Comparison of ENCODE assay signal across 11 cellular contexts in genomic region chrX:11666180-11666579, GRCh38. TPM values are rescaled to one million over a fixed set of nuclear protein-coding genes. Genes with fewer than 3 reads are reported as not detected.
A peak's percentile ranks its signal among the peaks of the same experiment; 100 is the strongest.
DNase-seq lines count a peak whose midpoint lies in the region; ATAC-seq and TF ChIP-seq lines count a peak whose summit lies in the region.
"Had no signal": no experiment of that assay in that cellular context is flagged by ENCODE, and none has a peak within 500 bp of the region (broad histone marks: within the 10 kb centered on the region; RNA-seq: fewer than 3 reads in every experiment).

No MANE protein-coding gene starts in this region.

- no peak for TF ChIP-seq CTCF in brain microvascular endothelial cell (IDR thresholded peaks at IDR 0.05; ENCODE audit: low read depth, low read length, missing control alignments)
- TF ChIP-seq CTCF in right lobe of liver (IDR thresholded peaks at IDR 0.05) = no peak
- TF ChIP-seq CTCF in upper lobe of right lung (IDR thresholded peaks at IDR 0.05) = no peak

- H3K9me3 Mint-ChIP-seq in activated naive CD4-positive, alpha-beta T cell treated with anti-CD3 and anti-CD28 coated beads, Interleukin-2, amount 50 U/mL, for 24 hours = no peaks in the 10 kb centered on the region
- H3K9me3 Mint-ChIP-seq: CD4-positive, alpha-beta T cell had no signal

- H3K4me3 Mint-ChIP-seq in activated naive CD4-positive, alpha-beta T cell treated with anti-CD3 and anti-CD28 coated beads, Interleukin-2, amount 50 U/mL, for 24 hours = peak overlapping the region; percentile 26
- H3K4me3 Mint-ChIP-seq: CD4-positive, alpha-beta T cell had no signal

- ATAC-seq in right lobe of liver (no peak), upper lobe of right lung (no peak), HG03460 (IDR thresholded peaks at IDR 0.05; ENCODE audit: unreplicated experiment) (no peak), HG02798 (IDR thresholded peaks at IDR 0.05; ENCODE audit: poor library complexity, unreplicated experiment) (no peak)

- H3K4me3 ChIP-seq in brain microvascular endothelial cell (ENCODE audit: low read depth, low read length) (peak overlapping the region; percentile 57), right lobe of liver (no peak overlapping the region), upper lobe of right lung (peak overlapping the region; percentile 46)
- H3K4me3 ChIP-seq: mucosa of descending colon had no signal

- intact Hi-C loops in right lobe of liver (cut with DNase I) (no loop called here), upper lobe of right lung (cut with DNase I) (no loop called here)

- H3K27me3 Mint-ChIP-seq in activated naive CD4-positive, alpha-beta T cell treated with anti-CD3 and anti-CD28 coated beads, Interleukin-2, amount 50 U/mL, for 24 hours = peaks cover 21% of the 10 kb centered on the region

- H3K9me3 ChIP-seq in right lobe of liver (no peaks in the 10 kb centered on the region), upper lobe of right lung (no peaks in the 10 kb centered on the region)
- H3K9me3 ChIP-seq: mucosa of descending colon had no signal

- in situ Hi-C loops in brain microvascular endothelial cell (cut with HindIII; ENCODE audit: low pct_ligation_motif_present, low sequenced_read_pairs) = no loop called here

- no peak overlapping the region for H3K27ac ChIP-seq in brain microvascular endothelial cell
- no peak overlapping the region for H3K27ac ChIP-seq in right lobe of liver
- H3K27ac ChIP-seq in upper lobe of right lung = no peak overlapping the region

- H3K4me1 ChIP-seq in right lobe of liver (peaks cover 0 to 7% (median 0%) of the 10 kb centered on the region in 4 donors), upper lobe of right lung (no peaks in the 10 kb centered on the region)

- no peak overlapping the region for H3K27ac Mint-ChIP-seq in activated naive CD4-positive, alpha-beta T cell treated with anti-CD3 and anti-CD28 coated beads, Interleukin-2, amount 50 U/mL, for 24 hours
- H3K27ac Mint-ChIP-seq: CD4-positive, alpha-beta T cell had no signal

- H3K36me3 ChIP-seq in brain microvascular endothelial cell (replicated peaks) = no peaks in the 10 kb centered on the region
- H3K36me3 ChIP-seq in right lobe of liver = no peaks in the 10 kb centered on the region
- H3K36me3 ChIP-seq in upper lobe of right lung = no peaks in the 10 kb centered on the region

- no peak for DNase-seq in activated naive CD4-positive, alpha-beta T cell (lab: John Stamatoyannopoulos, UW)
- DNase-seq in brain microvascular endothelial cell (no peak), right lobe of liver (peak in 2 of 3 donors; percentile 14 to 37), upper lobe of right lung (no peak)
- DNase-seq in activated CD8-positive, alpha-beta memory T cell treated with anti-CD3 and anti-CD28 coated beads, Interleukin-2, amount 50 U/mL, for 48 hours = no peak
- DNase-seq: CD4-positive, alpha-beta T cell had no signal

- H3K36me3 Mint-ChIP-seq in activated naive CD4-positive, alpha-beta T cell treated with anti-CD3 and anti-CD28 coated beads, Interleukin-2, amount 50 U/mL, for 24 hours = no peaks in the 10 kb centered on the region

- H3K27me3 ChIP-seq in brain microvascular endothelial cell (replicated peaks) = no peaks in the 10 kb centered on the region
- peaks cover 0 to 13% of the 10 kb centered on the region in 2 donors for H3K27me3 ChIP-seq in right lobe of liver
- no peaks in the 10 kb centered on the region for H3K27me3 ChIP-seq in upper lobe of right lung

- peaks cover 11% of the 10 kb centered on the region for H3K4me1 Mint-ChIP-seq in activated naive CD4-positive, alpha-beta T cell treated with anti-CD3 and anti-CD28 coated beads, Interleukin-2, amount 50 U/mL, for 24 hours

- whole genome bisulfite sequencing in right lobe of liver (ENCODE audit: insufficient coverage, low coverage, low lambda C conversion rate, missing lambda C conversion rate) = 13% methylated on average over 23 of the region's 24 CpGs

- TF ChIP-seq POLR2A in right lobe of liver (IDR thresholded peaks at IDR 0.05) = no peak

RNA-seq across cellular contexts. Expression of gene ARHGAP6, which starts 0.5 kb away (rescaled TPM):
- total RNA-seq in right lobe of liver (1 to 10 TPM in 1 of 6 experiments, under 1 TPM in 5; 0.38 to 1.2 (median 0.78) TPM), upper lobe of right lung (17.1 TPM)
- total RNA-seq: CD4-positive, alpha-beta T cell; T-helper 1 cell treated with Interleukin-12 subunit alpha and Interleukin-12 subunit beta and Interleukin-4 antibody, amounts not matched to agents 30 ng/mL and 1 ng/mL, for 36 hours had no signal

Comparison
In these comparisons a context has a peak if more than half of its experiments do, and no peak if none do; other contexts are left out.
1. DNase-seq: peak in right lobe of liver (2 of 3); none in activated naive CD4-positive, alpha-beta T cell (0 of 4), brain microvascular endothelial cell (single experiment), upper lobe of right lung (single experiment) and activated CD8-positive, alpha-beta memory T cell treated with anti-CD3 and anti-CD28 coated beads, Interleukin-2, amount 50 U/mL, for 48 hours (single experiment).
2. H3K4me3 ChIP-seq: peak in brain microvascular endothelial cell (single experiment) and upper lobe of right lung (single experiment); none in right lobe of liver (0 of 3).